Comparison of ENCODE assay signal across 1 cellular context in the genomic region with DNA sequence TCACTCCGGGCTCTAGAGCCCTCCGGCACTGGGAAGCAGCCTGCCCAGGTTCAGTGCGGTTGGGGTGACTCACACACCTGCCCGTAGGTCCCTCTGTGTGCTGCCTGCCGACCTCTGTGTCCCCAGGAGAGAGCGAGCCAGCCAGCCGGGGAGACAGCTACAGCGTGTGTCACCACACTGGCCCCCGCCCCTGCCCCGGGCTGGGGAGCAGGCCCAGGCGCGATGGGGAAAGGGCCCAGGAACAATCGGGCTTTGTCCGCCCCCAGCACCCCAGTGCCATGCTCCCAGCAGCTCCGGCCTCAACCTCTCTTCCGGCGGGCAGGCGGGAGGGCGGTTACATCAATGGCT.
A peak's percentile ranks its signal among the peaks of the same experiment; 100 is the strongest.
TF ChIP-seq lines count a peak whose summit lies in the region.

KLK6 (minus strand) TSS at position 179 of the 348 bp plus-strand sequence. CDS start 1,487 bp downstream, outside the sequence.

TF ChIP-seq in HepG2, 621 proteins besides CTCF, POLR2A, EP300 and RAD21:
- TF ChIP-seq SRSF1 (optimal IDR thresholded peaks at IDR 0.05; ENCODE audit: low read depth, low read length) (peak; percentile 27), RXRA (CRISPR knock-in tag; IDR thresholded peaks at IDR 0.05) (peak; percentile 16; the same call in 1 of the 2 replicates), ZNF788 (CRISPR knock-in tag; IDR thresholded peaks at IDR 0.05; ENCODE audit: borderline replicate concordance) (0 out of 2 replicates have a peak, but pooled peaks have one; percentile 28), SCMH1 (CRISPR knock-in tag; IDR thresholded peaks at IDR 0.05; ENCODE audit: borderline replicate concordance) (no peak), XRCC5 (optimal IDR thresholded peaks at IDR 0.05; ENCODE audit: low read length) (peak; percentile 17), HNRNPL (IDR thresholded peaks at IDR 0.05; ENCODE audit: low read depth, low read length) (peak; percentile 63; the same call in 1 of the 2 replicates), SAFB2 (CRISPR knock-in tag; IDR thresholded peaks at IDR 0.05; ENCODE audit: borderline replicate concordance, low read depth) (no peak), FOSL2 (CRISPR knock-in tag; IDR thresholded peaks at IDR 0.05) (peak; percentile 71), SOX13 (IDR thresholded peaks at IDR 0.05) (no peak), SOX13 (CRISPR knock-in tag; conservative IDR thresholded peaks at IDR 0.05 in 1 of 2, IDR thresholded peaks at IDR 0.05 in 1 of 2) (peak in 1 of 2 experiments; percentile 22; a peak in 1 of 4 replicates), FOSL1 (CRISPR knock-in tag; IDR thresholded peaks at IDR 0.05; ENCODE audit: borderline replicate concordance) (no peak), XBP1 (CRISPR knock-in tag; IDR thresholded peaks at IDR 0.05) (no peak), GABPB1 (CRISPR knock-in tag; IDR thresholded peaks at IDR 0.05) (peak; percentile 60; the same call in 1 of the 2 replicates), ETV5 (CRISPR knock-in tag; IDR thresholded peaks at IDR 0.05; ENCODE audit: borderline replicate concordance) (peak; percentile 24; the same call in 1 of the 2 replicates)
- TF ChIP-seq, protein P1, sequence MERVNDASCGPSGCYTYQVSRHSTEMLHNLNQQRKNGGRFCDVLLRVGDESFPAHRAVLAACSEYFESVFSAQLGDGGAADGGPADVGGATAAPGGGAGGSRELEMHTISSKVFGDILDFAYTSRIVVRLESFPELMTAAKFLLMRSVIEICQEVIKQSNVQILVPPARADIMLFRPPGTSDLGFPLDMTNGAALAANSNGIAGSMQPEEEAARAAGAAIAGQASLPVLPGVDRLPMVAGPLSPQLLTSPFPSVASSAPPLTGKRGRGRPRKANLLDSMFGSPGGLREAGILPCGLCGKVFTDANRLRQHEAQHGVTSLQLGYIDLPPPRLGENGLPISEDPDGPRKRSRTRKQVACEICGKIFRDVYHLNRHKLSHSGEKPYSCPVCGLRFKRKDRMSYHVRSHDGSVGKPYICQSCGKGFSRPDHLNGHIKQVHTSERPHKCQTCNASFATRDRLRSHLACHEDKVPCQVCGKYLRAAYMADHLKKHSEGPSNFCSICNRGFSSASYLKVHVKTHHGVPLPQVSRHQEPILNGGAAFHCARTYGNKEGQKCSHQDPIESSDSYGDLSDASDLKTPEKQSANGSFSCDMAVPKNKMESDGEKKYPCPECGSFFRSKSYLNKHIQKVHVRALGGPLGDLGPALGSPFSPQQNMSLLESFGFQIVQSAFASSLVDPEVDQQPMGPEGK (CRISPR knock-in tag; IDR thresholded peaks at IDR 0.05), result peak; percentile 65
- TF ChIP-seq, protein P2, sequence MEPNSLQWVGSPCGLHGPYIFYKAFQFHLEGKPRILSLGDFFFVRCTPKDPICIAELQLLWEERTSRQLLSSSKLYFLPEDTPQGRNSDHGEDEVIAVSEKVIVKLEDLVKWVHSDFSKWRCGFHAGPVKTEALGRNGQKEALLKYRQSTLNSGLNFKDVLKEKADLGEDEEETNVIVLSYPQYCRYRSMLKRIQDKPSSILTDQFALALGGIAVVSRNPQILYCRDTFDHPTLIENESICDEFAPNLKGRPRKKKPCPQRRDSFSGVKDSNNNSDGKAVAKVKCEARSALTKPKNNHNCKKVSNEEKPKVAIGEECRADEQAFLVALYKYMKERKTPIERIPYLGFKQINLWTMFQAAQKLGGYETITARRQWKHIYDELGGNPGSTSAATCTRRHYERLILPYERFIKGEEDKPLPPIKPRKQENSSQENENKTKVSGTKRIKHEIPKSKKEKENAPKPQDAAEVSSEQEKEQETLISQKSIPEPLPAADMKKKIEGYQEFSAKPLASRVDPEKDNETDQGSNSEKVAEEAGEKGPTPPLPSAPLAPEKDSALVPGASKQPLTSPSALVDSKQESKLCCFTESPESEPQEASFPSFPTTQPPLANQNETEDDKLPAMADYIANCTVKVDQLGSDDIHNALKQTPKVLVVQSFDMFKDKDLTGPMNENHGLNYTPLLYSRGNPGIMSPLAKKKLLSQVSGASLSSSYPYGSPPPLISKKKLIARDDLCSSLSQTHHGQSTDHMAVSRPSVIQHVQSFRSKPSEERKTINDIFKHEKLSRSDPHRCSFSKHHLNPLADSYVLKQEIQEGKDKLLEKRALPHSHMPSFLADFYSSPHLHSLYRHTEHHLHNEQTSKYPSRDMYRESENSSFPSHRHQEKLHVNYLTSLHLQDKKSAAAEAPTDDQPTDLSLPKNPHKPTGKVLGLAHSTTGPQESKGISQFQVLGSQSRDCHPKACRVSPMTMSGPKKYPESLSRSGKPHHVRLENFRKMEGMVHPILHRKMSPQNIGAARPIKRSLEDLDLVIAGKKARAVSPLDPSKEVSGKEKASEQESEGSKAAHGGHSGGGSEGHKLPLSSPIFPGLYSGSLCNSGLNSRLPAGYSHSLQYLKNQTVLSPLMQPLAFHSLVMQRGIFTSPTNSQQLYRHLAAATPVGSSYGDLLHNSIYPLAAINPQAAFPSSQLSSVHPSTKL (CRISPR knock-in tag; IDR thresholded peaks at IDR 0.05), result peak; percentile 12; the same call in 1 of the 2 replicates
- TF ChIP-seq, protein P3, sequence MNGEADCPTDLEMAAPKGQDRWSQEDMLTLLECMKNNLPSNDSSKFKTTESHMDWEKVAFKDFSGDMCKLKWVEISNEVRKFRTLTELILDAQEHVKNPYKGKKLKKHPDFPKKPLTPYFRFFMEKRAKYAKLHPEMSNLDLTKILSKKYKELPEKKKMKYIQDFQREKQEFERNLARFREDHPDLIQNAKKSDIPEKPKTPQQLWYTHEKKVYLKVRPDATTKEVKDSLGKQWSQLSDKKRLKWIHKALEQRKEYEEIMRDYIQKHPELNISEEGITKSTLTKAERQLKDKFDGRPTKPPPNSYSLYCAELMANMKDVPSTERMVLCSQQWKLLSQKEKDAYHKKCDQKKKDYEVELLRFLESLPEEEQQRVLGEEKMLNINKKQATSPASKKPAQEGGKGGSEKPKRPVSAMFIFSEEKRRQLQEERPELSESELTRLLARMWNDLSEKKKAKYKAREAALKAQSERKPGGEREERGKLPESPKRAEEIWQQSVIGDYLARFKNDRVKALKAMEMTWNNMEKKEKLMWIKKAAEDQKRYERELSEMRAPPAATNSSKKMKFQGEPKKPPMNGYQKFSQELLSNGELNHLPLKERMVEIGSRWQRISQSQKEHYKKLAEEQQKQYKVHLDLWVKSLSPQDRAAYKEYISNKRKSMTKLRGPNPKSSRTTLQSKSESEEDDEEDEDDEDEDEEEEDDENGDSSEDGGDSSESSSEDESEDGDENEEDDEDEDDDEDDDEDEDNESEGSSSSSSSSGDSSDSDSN (CRISPR knock-in tag; IDR thresholded peaks at IDR 0.05), result peak; percentile 36; the same call in 1 of the 2 replicates
- TF ChIP-seq, protein P4, sequence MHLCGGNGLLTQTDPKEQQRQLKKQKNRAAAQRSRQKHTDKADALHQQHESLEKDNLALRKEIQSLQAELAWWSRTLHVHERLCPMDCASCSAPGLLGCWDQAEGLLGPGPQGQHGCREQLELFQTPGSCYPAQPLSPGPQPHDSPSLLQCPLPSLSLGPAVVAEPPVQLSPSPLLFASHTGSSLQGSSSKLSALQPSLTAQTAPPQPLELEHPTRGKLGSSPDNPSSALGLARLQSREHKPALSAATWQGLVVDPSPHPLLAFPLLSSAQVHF (CRISPR knock-in tag; IDR thresholded peaks at IDR 0.05), result no peak
